Comparison of ENCODE assay signal across 8 cellular contexts in genomic region chr20:20837574-20838021, GRCh38.
A peak's percentile ranks its signal among the peaks of the same experiment; 100 is the strongest.
DNase-seq lines count a peak whose midpoint lies in the region; ATAC-seq, FAIRE-seq and TF ChIP-seq lines count a peak whose summit lies in the region.

No MANE protein-coding gene starts in this region.

- no peak for TF ChIP-seq POLR2A in GM12891 (IDR thresholded peaks at IDR 0.05; ENCODE audit: low read depth, low read length)

- no peak overlapping the region for H4K8ac ChIP-seq in mesendoderm (ENCODE audit: low read depth, low read length)

- DNase-seq in 8988T (peak; percentile 46), GM12891 (ENCODE audit: insufficient read length, low spot score) (peak; percentile 28), NCI-H2107 (lab: John Stamatoyannopoulos, UW) (peak; percentile 11), UCSD-AML1 (lab: John Stamatoyannopoulos, UW; ENCODE audit: unreplicated experiment) (peak; percentile 67), mesendoderm (peak; percentile 69), thoracic aorta (ENCODE audit: low spot score) (no peak)

- no peak overlapping the region for H3K4ac ChIP-seq in mesendoderm (ENCODE audit: low read depth, low read length)

- H3K36me3 ChIP-seq in endocrine pancreas (ENCODE audit: control insufficient read depth, insufficient read depth, low read length): no peaks in the 10 kb centered on the region
- H3K36me3 ChIP-seq in mesendoderm (ENCODE audit: control insufficient read depth, insufficient read depth, low read length): no peaks in the 10 kb centered on the region
- H3K36me3 ChIP-seq in thoracic aorta: no peaks in the 10 kb centered on the region

- WGBS in mesendoderm (ENCODE audit: extremely low coverage, insufficient coverage, low lambda C conversion rate): no CpG with 5 or more reads among the region's 19 CpGs

- H3K4me2 ChIP-seq in mesendoderm (ENCODE audit: low read length): no peak overlapping the region

- TF ChIP-seq CTCF in thoracic aorta (IDR thresholded peaks at IDR 0.05): peak; percentile 48

- no peak overlapping the region for H3K23ac ChIP-seq in mesendoderm (ENCODE audit: low read length)

- H3K56ac ChIP-seq in mesendoderm (ENCODE audit: low read length): peak overlapping the region; percentile 58

- no peak overlapping the region for H2BK15ac ChIP-seq in mesendoderm (replicated peaks; ENCODE audit: low read depth)

- ATAC-seq in thoracic aorta (ENCODE audit: insufficient number of reproducible peaks, low FRiP score, low read depth) (no peak), GM21529 (IDR thresholded peaks at IDR 0.05; ENCODE audit: unreplicated experiment) (no peak)

- H2BK120ac ChIP-seq in mesendoderm (ENCODE audit: low read depth, low read length): no peak overlapping the region

- H3K9ac ChIP-seq in endocrine pancreas (ENCODE audit: control insufficient read depth, insufficient read depth, low read length): no peak overlapping the region
- peak overlapping the region; percentile 56 for H3K9ac ChIP-seq in mesendoderm (ENCODE audit: low read length)

- peak overlapping the region; percentile 12 for H3K4me3 ChIP-seq in endocrine pancreas (ENCODE audit: control insufficient read depth, insufficient read depth, low read length)
- no peak overlapping the region for H3K4me3 ChIP-seq in mesendoderm (ENCODE audit: low read length)
- peak overlapping the region; percentile 14 for H3K4me3 ChIP-seq in thoracic aorta

- no peaks in the 10 kb centered on the region for H3K9me3 ChIP-seq in endocrine pancreas (ENCODE audit: control insufficient read depth, low read length)
- H3K9me3 ChIP-seq in thoracic aorta: no peaks in the 10 kb centered on the region

- no peak overlapping the region for H2AK5ac ChIP-seq in mesendoderm (ENCODE audit: low read length)

- no peak overlapping the region for H3K18ac ChIP-seq in mesendoderm (ENCODE audit: low read length)

- no peaks in the 10 kb centered on the region for H3K4me1 ChIP-seq in endocrine pancreas (ENCODE audit: control insufficient read depth, insufficient read depth, low read length)
- no peaks in the 10 kb centered on the region for H3K4me1 ChIP-seq in mesendoderm (ENCODE audit: control insufficient read depth, low read depth, low read length)
- H3K4me1 ChIP-seq in thoracic aorta (ENCODE audit: control insufficient read depth in 1 of 2, low read depth in 2 of 2): no peaks in the 10 kb centered on the region

- no peak overlapping the region for H4K5ac ChIP-seq in mesendoderm (ENCODE audit: low read length)

- no peak for FAIRE-seq in GM12891 (lab: Jason Lieb, UNC)

- no peaks in the 10 kb centered on the region for H3K79me2 ChIP-seq in mesendoderm (ENCODE audit: control insufficient read depth, insufficient read depth, low read length)

- H3K79me1 ChIP-seq in mesendoderm (ENCODE audit: low read length): no peaks in the 10 kb centered on the region

- H3K27me3 ChIP-seq in endocrine pancreas (ENCODE audit: control insufficient read depth, insufficient read depth, low read length): no peaks in the 10 kb centered on the region
- H3K27me3 ChIP-seq in mesendoderm (ENCODE audit: insufficient read depth, low read length, poor library complexity): no peaks in the 10 kb centered on the region
- no peaks in the 10 kb centered on the region for H3K27me3 ChIP-seq in thoracic aorta (replicated peaks; ENCODE audit: insufficient read depth)

- no peak overlapping the region for H3K27ac ChIP-seq in mesendoderm (ENCODE audit: low read depth, low read length)
- H3K27ac ChIP-seq in thoracic aorta: no peak overlapping the region

- no peak overlapping the region for H2BK5ac ChIP-seq in mesendoderm (ENCODE audit: low read length)

TF ChIP-seq in GM12891, 5 proteins besides CTCF, POLR2A, EP300 and RAD21:
- no peak for TF ChIP-seq SPI1 (IDR thresholded peaks at IDR 0.05; ENCODE audit: low read depth, low read length)
- TF ChIP-seq POLR2AphosphoS5 (IDR thresholded peaks at IDR 0.05; ENCODE audit: low read depth, low read length): no peak
- TF ChIP-seq POU2F2 (IDR thresholded peaks at IDR 0.05; ENCODE audit: low read depth, low read length): no peak
